8 cellular contexts compared by ENCODE assay signal in the genomic region with DNA sequence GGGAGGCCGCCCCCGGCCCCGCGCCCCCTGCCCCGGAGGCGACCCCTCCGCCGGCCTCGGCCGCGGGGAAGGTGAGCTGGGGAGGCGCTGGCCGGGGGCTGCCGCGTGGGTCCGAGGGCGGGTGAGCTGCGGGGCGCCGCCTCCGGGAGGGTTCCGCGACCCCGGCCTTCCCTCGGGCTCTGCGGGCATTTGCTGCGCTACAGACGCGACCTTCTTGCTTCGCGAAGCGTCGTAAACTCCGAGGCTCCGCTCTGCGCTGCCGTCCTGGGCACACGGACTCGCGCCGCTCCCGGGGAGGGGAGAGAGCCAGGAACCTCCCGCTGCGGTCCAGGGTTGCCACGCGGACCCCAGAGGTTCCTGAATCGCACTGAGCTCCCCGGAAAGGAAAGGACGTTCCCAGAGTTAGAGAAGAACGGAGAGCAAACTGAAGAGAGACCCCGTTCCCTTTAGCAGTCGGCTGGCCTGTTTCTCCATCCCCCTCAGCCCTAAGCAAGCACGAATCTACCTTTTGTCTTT. TPM values are rescaled to one million over a fixed set of nuclear protein-coding genes. Genes with fewer than 3 reads are reported as not detected.
DNase-seq lines count a peak whose midpoint lies in the region; ATAC-seq, FAIRE-seq and TF ChIP-seq lines count a peak whose summit lies in the region.

No MANE protein-coding gene starts in this region.

- TF ChIP-seq POLR2A in vagina (IDR thresholded peaks at IDR 0.05): no peak
- no peak for TF ChIP-seq POLR2A in GM12891 (IDR thresholded peaks at IDR 0.05; ENCODE audit: low read depth, low read length)

- no peaks in the 10 kb centered on the region for H3K27me3 ChIP-seq in CD4-positive, CD25-positive, alpha-beta regulatory T cell (ENCODE audit: control insufficient read depth, insufficient read depth, low read length)
- H3K27me3 ChIP-seq in mesenchymal stem cell (ENCODE audit: control insufficient read depth in 1 of 2, insufficient read depth in 1 of 2, low read length in 2 of 2) (peaks cover 0 to 20% of the 10 kb centered on the region in 2 experiments), vagina (no peaks in the 10 kb centered on the region)

- H3K27ac ChIP-seq in CD4-positive, CD25-positive, alpha-beta regulatory T cell (ENCODE audit: insufficient read depth, low read length, poor library complexity, severe bottlenecking): peak overlapping the region; percentile 67
- no peak overlapping the region for H3K27ac ChIP-seq in mesenchymal stem cell (ENCODE audit: low read length, poor library complexity, severe bottlenecking)
- H3K27ac ChIP-seq in vagina: peak overlapping the region; percentile 76

- peak overlapping the region in 2 of 3 donors; percentile 83 to 85 for H3K27ac Mint-ChIP-seq in CD4-positive, CD25-positive, alpha-beta regulatory T cell

- H3K9ac ChIP-seq in mesenchymal stem cell (ENCODE audit: low read length): peak overlapping the region; percentile 93

- peak overlapping the region; percentile 93 for H2BK15ac ChIP-seq in mesenchymal stem cell (ENCODE audit: low read depth, poor library complexity, severe bottlenecking)

- H3K27me3 Mint-ChIP-seq in CD4-positive, CD25-positive, alpha-beta regulatory T cell: no peaks in the 10 kb centered on the region

- peaks cover 12% of the 10 kb centered on the region for H3K36me3 ChIP-seq in CD4-positive, CD25-positive, alpha-beta regulatory T cell (ENCODE audit: control insufficient read depth, insufficient read depth, low read length)
- H3K36me3 ChIP-seq in mesenchymal stem cell (ENCODE audit: control insufficient read depth in 1 of 2, insufficient read depth in 2 of 2, low read depth in 1 of 2, low read length in 2 of 2) (peaks cover 22 to 27% of the 10 kb centered on the region in 2 experiments), vagina (peaks cover 0 to 3% of the 10 kb centered on the region in 2 donors)

- peaks cover 0 to 1% (median 0%) of the 10 kb centered on the region in 7 donors for H3K9me3 Mint-ChIP-seq in CD4-positive, CD25-positive, alpha-beta regulatory T cell

- peak overlapping the region; percentile 89 to 94 (median 92) for H3K4me3 Mint-ChIP-seq in CD4-positive, CD25-positive, alpha-beta regulatory T cell

- H4K8ac ChIP-seq in mesenchymal stem cell (ENCODE audit: low read length): peak overlapping the region; percentile 61

- DNase-seq in CD4-positive, CD25-positive, alpha-beta regulatory T cell: peak in 2 of 3 donors; percentile 16 to 35
- DNase-seq in Kasumi-1 (lab: John Stamatoyannopoulos, UW): peak; percentile 21 to 40
- peak; percentile 20 for DNase-seq in central memory CD4-positive, alpha-beta T cell
- peak; percentile 37 for DNase-seq in mesenchymal stem cell
- DNase-seq in vagina (ENCODE audit: extremely low spot score in 2 of 2): no peak
- DNase-seq in iPS-NIHi11 (ENCODE audit: low spot score): no peak
- DNase-seq in GM12891 (ENCODE audit: insufficient read length, low spot score): no peak

- peaks cover 30% of the 10 kb centered on the region for H3K4me1 ChIP-seq in CD4-positive, CD25-positive, alpha-beta regulatory T cell (ENCODE audit: control insufficient read depth, insufficient read depth, low read length, poor library complexity, severe bottlenecking)
- H3K4me1 ChIP-seq in mesenchymal stem cell (ENCODE audit: control insufficient read depth, insufficient read depth, low read depth, low read length) (peaks cover 12% of the 10 kb centered on the region), vagina (peaks cover 34% of the 10 kb centered on the region)

- H2AK5ac ChIP-seq in mesenchymal stem cell (ENCODE audit: low read length, severe bottlenecking): no peak overlapping the region

- H2BK12ac ChIP-seq in mesenchymal stem cell (ENCODE audit: low read length in 2 of 2): no peak overlapping the region

- peak overlapping the region; percentile 46 for H4K91ac ChIP-seq in mesenchymal stem cell (ENCODE audit: low read length)

- peak overlapping the region in 1 of 2 experiments; percentile 83 for H3K23ac ChIP-seq in mesenchymal stem cell (ENCODE audit: low read length in 2 of 2)

- peaks cover 14 to 53% (median 33%) of the 10 kb centered on the region in 4 donors for H3K4me1 Mint-ChIP-seq in CD4-positive, CD25-positive, alpha-beta regulatory T cell

- H3K36me3 Mint-ChIP-seq in CD4-positive, CD25-positive, alpha-beta regulatory T cell: peaks cover 11% of the 10 kb centered on the region

- TF ChIP-seq CTCF in vagina (IDR thresholded peaks at IDR 0.05): no peak

- H2BK120ac ChIP-seq in mesenchymal stem cell (ENCODE audit: low read depth, low read length): no peak overlapping the region

- no peak overlapping the region for H3K14ac ChIP-seq in mesenchymal stem cell (ENCODE audit: low read length in 2 of 2)

- peaks cover 27% of the 10 kb centered on the region for H3K79me1 ChIP-seq in mesenchymal stem cell (replicated peaks; ENCODE audit: low read length, poor library complexity, severe bottlenecking)

- under 1% methylated on average over 40 of the region's 53 CpGs for WGBS in mesenchymal stem cell

- no peak overlapping the region for H3K4ac ChIP-seq in mesenchymal stem cell (ENCODE audit: low read depth in 1 of 2, low read length in 2 of 2)

- ATAC-seq in CD4-positive, CD25-positive, alpha-beta regulatory T cell (ENCODE audit: low read depth in 2 of 2): peak; percentile 18 to 19
- ATAC-seq in GM21515 (IDR thresholded peaks at IDR 0.05; ENCODE audit: unreplicated experiment): peak; percentile 32

- peak overlapping the region; percentile 3 for H2AFZ ChIP-seq in mesenchymal stem cell (ENCODE audit: low read depth, low read length)

- H3K4me2 ChIP-seq in mesenchymal stem cell (ENCODE audit: low read length, poor library complexity, severe bottlenecking): peak overlapping the region; percentile 85

- H3K18ac ChIP-seq in mesenchymal stem cell (ENCODE audit: low read depth in 1 of 2, low read length in 2 of 2): no peak overlapping the region

- no peaks in the 10 kb centered on the region for H3K9me3 ChIP-seq in CD4-positive, CD25-positive, alpha-beta regulatory T cell (ENCODE audit: control insufficient read depth in 2 of 2, low read length in 2 of 2)
- H3K9me3 ChIP-seq in mesenchymal stem cell (ENCODE audit: control insufficient read depth, low read length) (no peaks in the 10 kb centered on the region), vagina (no peaks in the 10 kb centered on the region)

- no peak overlapping the region for H2BK5ac ChIP-seq in mesenchymal stem cell (ENCODE audit: low read depth, low read length, poor library complexity, severe bottlenecking)

- intact Hi-C loops in vagina (cut with DNase I): loop anchor here (10.0 kb wide), 2 partner anchors 135 to 325 kb away; a partner anchor contains a TSS

- FAIRE-seq in GM12891 (lab: Jason Lieb, UNC): no peak

- H3K4me3 ChIP-seq in CD4-positive, CD25-positive, alpha-beta regulatory T cell (ENCODE audit: low read depth, low read length): peak overlapping the region; percentile 90
- peak overlapping the region; percentile 69 to 93 for H3K4me3 ChIP-seq in mesenchymal stem cell (ENCODE audit: insufficient read depth in 1 of 2, low read depth in 1 of 2, low read length in 2 of 2)
- peak overlapping the region; percentile 97 to 98 for H3K4me3 ChIP-seq in vagina

TF ChIP-seq in GM12891, 5 proteins besides CTCF, POLR2A, EP300 and RAD21:
- TF ChIP-seq POU2F2 (IDR thresholded peaks at IDR 0.05; ENCODE audit: low read depth, low read length) (no peak), SPI1 (IDR thresholded peaks at IDR 0.05; ENCODE audit: low read depth, low read length) (no peak), TAF1 (IDR thresholded peaks at IDR 0.05; ENCODE audit: low read depth, low read length) (no peak)

RNA-seq across cellular contexts. Expression of a gene that starts 0.3 kb away (rescaled TPM):
- total RNA-seq in CD4-positive, CD25-positive, alpha-beta regulatory T cell: 21.8 TPM
- 10 to 100 TPM in 3 of 4 donors, 1 to 10 TPM in 1; 7.6 to 12.0 (median 10.0) TPM for polyA plus RNA-seq in CD4-positive, CD25-positive, alpha-beta regulatory T cell
- polyA plus RNA-seq in mesenchymal stem cell (2013, experiment 1 of 2): 14.7 TPM
- 15.1 TPM for polyA plus RNA-seq in mesenchymal stem cell (2013, experiment 2 of 2)
- total RNA-seq in vagina: 8.3 TPM
- polyA plus RNA-seq in GM12891 (2012; ENCODE audit: low read depth, missing spikeins): 28.2 TPM

RNA-seq across cellular contexts. Expression of a gene that starts 19.5 kb away (rescaled TPM):
- total RNA-seq in CD4-positive, CD25-positive, alpha-beta regulatory T cell: 411 TPM
- polyA plus RNA-seq in CD4-positive, CD25-positive, alpha-beta regulatory T cell: 100 to 1,000 TPM; 415 to 519 (median 446) TPM
- 0.40 TPM for polyA plus RNA-seq in mesenchymal stem cell (2013, experiment 1 of 2)
- polyA plus RNA-seq in mesenchymal stem cell (2013, experiment 2 of 2): 0.14 TPM
- total RNA-seq in vagina: 35.1 TPM
- 62.1 TPM for polyA plus RNA-seq in GM12891 (2012; ENCODE audit: low read depth, missing spikeins)

Comparison
In these comparisons a context has a peak if more than half of its experiments do, and no peak if none do; other contexts are left out.
1. DNase-seq: peak in CD4-positive, CD25-positive, alpha-beta regulatory T cell (2 of 3), Kasumi-1 (2 of 2), central memory CD4-positive, alpha-beta T cell (single experiment) and mesenchymal stem cell (single experiment); none in vagina (0 of 2), iPS-NIHi11 (single experiment) and GM12891 (single experiment).
2. RNA of a gene that starts 19.5 kb away (total RNA-seq): 411 TPM in CD4-positive, CD25-positive, alpha-beta regulatory T cell (single experiment); 35.1 TPM in vagina (single experiment); every median in the first group is over 10 times any median in the second.
3. Peak in every context shown above with its lines, with median percentiles within 50 percentile points of each other: H3K4me3 ChIP-seq.